Comparison of ENCODE assay signal across 8 cellular contexts in genomic region chr3:65953301-65953812, GRCh38.
A peak's percentile ranks its signal among the peaks of the same experiment; 100 is the strongest.
DNase-seq lines count a peak whose midpoint lies in the region; ATAC-seq, FAIRE-seq and TF ChIP-seq lines count a peak whose summit lies in the region.

No MANE protein-coding gene starts in this region.

- in situ Hi-C loops in HepG2 (cut with HindIII; ENCODE audit: extremely low pct_ligation_motif_present, low pct_unique_long_range_greater_than_20kb) (no loop called here), transverse colon (cut with MboI; ENCODE audit: low pct_ligation_motif_present in 1 of 4, low pct_unique_long_range_greater_than_20kb in 1 of 4, low sequenced_read_pairs in 3 of 4) (no loop called here)

- peak overlapping the region; percentile 66 for H3K9ac ChIP-seq in HepG2 (ENCODE audit: insufficient read depth, low read depth, low read length)

- TF ChIP-seq EP300 in HepG2 (IDR thresholded peaks at IDR 0.05; ENCODE audit: low read depth in 2 of 2, low read length in 2 of 2) (no peak), HepG2 (CRISPR knock-in tag; IDR thresholded peaks at IDR 0.05; ENCODE audit: borderline replicate concordance) (0 out of 2 replicates have a peak, but pooled peaks have one; percentile 10), transverse colon (IDR thresholded peaks at IDR 0.05; ENCODE audit: low read depth) (no peak)

- H3K4me3 ChIP-seq in HepG2 (replicated peaks in 1 of 3; ENCODE audit: insufficient read depth in 1 of 3, low read depth in 2 of 3, low read length in 3 of 3) = peak overlapping the region; percentile 1 to 59 (median 45); a peak in 4 of 6 replicates
- H3K4me3 ChIP-seq in transverse colon = no peak overlapping the region

- H3K27ac ChIP-seq in HepG2 (ENCODE audit: extremely low read length, insufficient read depth, low read length) (peak overlapping the region; percentile 78), transverse colon (peak overlapping the region; percentile 84 to 86 (median 86))

- no peak for TF ChIP-seq RAD21 in HepG2 (CRISPR knock-in tag; IDR thresholded peaks at IDR 0.05)

- no peak for TF ChIP-seq CTCF in HepG2 (CRISPR knock-in tag; IDR thresholded peaks at IDR 0.05)
- TF ChIP-seq CTCF in transverse colon (IDR thresholded peaks at IDR 0.05) = no peak
- TF ChIP-seq CTCF in GM10266 (IDR thresholded peaks at IDR 0.05; ENCODE audit: control insufficient read depth, insufficient read depth, low read depth, missing control alignments) = no peak

- WGBS in HepG2 (ENCODE audit: low lambda C conversion rate) = 3% methylated on average over 3 of the region's 5 CpGs
- WGBS in transverse colon (ENCODE audit: low coverage in 1 of 2), 2 donors = 17 to 57% methylated on average over 1 to 5 of the region's 5 CpGs

- peaks cover 77% of the 10 kb centered on the region for H3K79me2 ChIP-seq in HepG2 (ENCODE audit: insufficient read depth, low read length)

- CTCF ChIA-PET in HepG2 (lab: Yijun Ruan, JAX; ENCODE audit: low intra/inter-chr PET ratio, low total read pairs) = no interaction called here

- H3K4me2 ChIP-seq in HepG2 (ENCODE audit: low read depth, low read length) = peak overlapping the region; percentile 84

- H3K9me3 ChIP-seq in HepG2 (ENCODE audit: low read length) = no peaks in the 10 kb centered on the region
- no peaks in the 10 kb centered on the region for H3K9me3 ChIP-seq in transverse colon

- ATAC-seq in HepG2 = peak; percentile 62

- intact Hi-C loops in HepG2 (cut with micrococcal nuclease; ENCODE audit: unreplicated experiment) = loop anchor here (2.0 to 5.0 kb wide), 3 partner anchors 41 to 87 kb away; partner anchors contain the start of gene MAGI1
- intact Hi-C loops in transverse colon (cut with DNase I; ENCODE audit: low total_unique reads) = no loop called here

- POLR2A ChIA-PET in HepG2 (lab: Yijun Ruan, JAX) = interaction anchor here (0.8 to 2.1 kb wide), 7 partner anchors 8 to 267 kb away, joined by 3 to 7 read pairs (median 3); partner anchors contain the start of gene MAGI1

- no peaks in the 10 kb centered on the region for H3K27me3 ChIP-seq in HepG2 (ENCODE audit: control insufficient read depth in 1 of 2, insufficient read depth in 2 of 2, low read length in 2 of 2)
- H3K27me3 ChIP-seq in transverse colon = no peaks in the 10 kb centered on the region

- peak; percentile 37 to 63 for DNase-seq in NCI-H187 (lab: John Stamatoyannopoulos, UW)
- peak; percentile 85 for DNase-seq in cerebellar cortex (ENCODE audit: low spot score)
- peak; percentile 84 for DNase-seq in HepG2 (ENCODE audit: low spot score)
- DNase-seq in transverse colon = peak; percentile 86
- no peak for DNase-seq in GM10266 (ENCODE audit: extremely low spot score)
- no peak for DNase-seq in stimulated activated CD4-positive, alpha-beta T cell treated with anti-CD3 and anti-CD28 coated beads, Interleukin-4, amount 100 ng/mL, for 24 hours
- no peak for DNase-seq in midbrain (lab: John Stamatoyannopoulos, UW)
- no peak for DNase-seq in AG20443 (ENCODE audit: low spot score)

- no TSS peak for BruUV-seq in HepG2 (replicated peaks; lab: Mats Ljungman, UMichigan)

- no peak overlapping the region for H2AFZ ChIP-seq in HepG2 (ENCODE audit: low read length)

- peak; percentile 46 for FAIRE-seq in HepG2 (lab: Jason Lieb, UNC)

- TF ChIP-seq POLR2A in HepG2 (IDR thresholded peaks at IDR 0.05; ENCODE audit: insufficient read depth in 1 of 2, low read depth in 2 of 2, low read length in 2 of 2) (peak in 1 of 2 experiments; percentile 36; a peak in 1 of 4 replicates), transverse colon (IDR thresholded peaks at IDR 0.05) (peak; percentile 52)

- H3K36me3 ChIP-seq in HepG2 (replicated peaks in 1 of 2; ENCODE audit: control insufficient read depth in 1 of 2, insufficient read depth in 2 of 2, low read length in 2 of 2) = no peaks in the 10 kb centered on the region
- no peaks in the 10 kb centered on the region for H3K36me3 ChIP-seq in transverse colon

- H4K20me1 ChIP-seq in HepG2 (ENCODE audit: insufficient read depth, low read length) = no peaks in the 10 kb centered on the region

- H3K4me1 ChIP-seq in HepG2 (ENCODE audit: insufficient read depth, low read length) = peaks cover 97% of the 10 kb centered on the region
- H3K4me1 ChIP-seq in transverse colon = peaks cover 34 to 72% (median 52%) of the 10 kb centered on the region in 4 donors

TF ChIP-seq in HepG2, 621 proteins besides CTCF, POLR2A, EP300 and RAD21 (continues in another document):
- TF ChIP-seq FIP1L1 (IDR thresholded peaks at IDR 0.05; ENCODE audit: borderline replicate concordance, insufficient read depth, low read depth, low read length) (no peak), ZBTB42 (CRISPR knock-in tag; IDR thresholded peaks at IDR 0.05) (no peak), LCORL (IDR thresholded peaks at IDR 0.05) (no peak), LCORL (CRISPR knock-in tag; IDR thresholded peaks at IDR 0.05) (0 out of 2 replicates have a peak, but pooled peaks have one; percentile 39), ZNF629 (CRISPR knock-in tag; conservative IDR thresholded peaks at IDR 0.05) (no peak), SAP130 (CRISPR knock-in tag; IDR thresholded peaks at IDR 0.05; ENCODE audit: low read depth) (peak; percentile 53), MIXL1 (CRISPR knock-in tag; IDR thresholded peaks at IDR 0.05) (peak; percentile 39; the same call in 1 of the 2 replicates), HDAC1 (CRISPR knock-in tag; IDR thresholded peaks at IDR 0.05) (0 out of 2 replicates have a peak, but pooled peaks have one; percentile 9), ELF3 (CRISPR knock-in tag; IDR thresholded peaks at IDR 0.05) (peak; percentile 51; the same call in 1 of the 2 replicates), THYN1 (CRISPR knock-in tag; IDR thresholded peaks at IDR 0.05; ENCODE audit: borderline replicate concordance, low read depth) (no peak), HIC2 (CRISPR knock-in tag; IDR thresholded peaks at IDR 0.05; ENCODE audit: low read depth) (peak; percentile 67), ATF2 (CRISPR knock-in tag; IDR thresholded peaks at IDR 0.05) (0 out of 2 replicates have a peak, but pooled peaks have one; percentile 15), ZNF263 (CRISPR knock-in tag; IDR thresholded peaks at IDR 0.05) (no peak), ZNF75D (CRISPR knock-in tag; IDR thresholded peaks at IDR 0.05; ENCODE audit: borderline replicate concordance) (no peak), ZNF574 (CRISPR knock-in tag; IDR thresholded peaks at IDR 0.05) (0 out of 2 replicates have a peak, but pooled peaks have one; percentile 14), ZNF10 (CRISPR knock-in tag; IDR thresholded peaks at IDR 0.05; ENCODE audit: borderline replicate concordance, low read depth) (no peak), NR2F6 (IDR thresholded peaks at IDR 0.05) (no peak), NR2F6 (CRISPR knock-in tag; IDR thresholded peaks at IDR 0.05) (peak; percentile 53)

Comparison
In these comparisons a context has a peak if more than half of its experiments do, and no peak if none do; other contexts are left out.
1. DNase-seq: peak in NCI-H187 (2 of 2), cerebellar cortex (single experiment), HepG2 (single experiment) and transverse colon (single experiment); none in GM10266 (single experiment), stimulated activated CD4-positive, alpha-beta T cell treated with anti-CD3 and anti-CD28 coated beads, Interleukin-4, amount 100 ng/mL, for 24 hours (single experiment), midbrain (single experiment) and AG20443 (single experiment).
2. H3K4me3 ChIP-seq: peak in HepG2 (3 of 3); none in transverse colon (0 of 4).